In the genomic region with DNA sequence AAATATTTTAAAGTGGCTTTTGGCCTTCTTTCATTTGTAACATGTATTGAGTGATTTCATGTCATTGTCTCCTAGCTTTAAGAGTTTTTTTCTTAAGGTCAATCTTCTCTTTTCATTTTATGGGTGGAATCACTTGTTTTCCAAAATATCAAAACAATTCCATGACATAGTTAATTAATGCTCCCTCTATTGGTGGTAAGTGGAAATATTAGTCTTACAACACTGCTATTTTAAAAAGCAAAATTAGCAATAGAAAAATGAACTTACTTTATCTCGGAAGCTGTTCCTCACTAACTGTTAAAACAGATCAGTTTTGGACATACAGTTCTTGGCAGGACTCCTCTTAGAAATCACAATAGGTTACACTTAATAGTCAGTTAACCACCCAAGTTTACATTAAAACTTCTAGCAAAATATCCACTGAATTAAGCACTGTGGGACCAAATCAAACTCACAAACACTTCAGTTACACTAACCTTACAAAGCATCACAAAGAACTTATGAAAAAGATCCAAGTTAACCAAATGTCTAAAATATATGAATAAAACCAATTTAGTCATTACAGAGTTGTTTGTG, we compare ENCODE assay signal across 11 cellular contexts. TPM values are rescaled to one million over a fixed set of nuclear protein-coding genes. Genes with fewer than 3 reads are reported as not detected.
A peak's percentile ranks its signal among the peaks of the same experiment; 100 is the strongest.
DNase-seq lines count a peak whose midpoint lies in the region; ATAC-seq and TF ChIP-seq lines count a peak whose summit lies in the region.
"Had no signal": no experiment of that assay in that cellular context is flagged by ENCODE, and none has a peak within 500 bp of the region (broad histone marks: within the 10 kb centered on the region; RNA-seq: fewer than 3 reads in every experiment).

No MANE protein-coding gene starts in this region.

- no peaks in the 10 kb centered on the region for H3K9me2 ChIP-seq in PC-3 (replicated peaks; ENCODE audit: low read length)

- DNase-seq in activated CD8-positive, alpha-beta T cell treated with anti-CD3 and anti-CD28 coated beads for 36 hours = no peak
- no peak for DNase-seq in activated CD8-positive, alpha-beta T cell treated with anti-CD3 and anti-CD28 coated beads, Interleukin-2, amount 10 ng/mL, durations not matched to agents 7 days and 5 days
- DNase-seq in PC-3 = no peak
- no peak for DNase-seq in esophagus muscularis mucosa (ENCODE audit: extremely low spot score)
- no peak for DNase-seq in stimulated activated naive B cell treated with anti-CD40 and anti-IgM and Interleukin-4, amounts not matched to agents 10 μg/mL and 1 μg/mL and 100 μg/mL, for 72 hours
- no peak for DNase-seq in NCI-H1048 (lab: John Stamatoyannopoulos, UW)
- no peak for DNase-seq in uterus
- DNase-seq: NCI-H1930 had no signal

- no peak overlapping the region for H2AFZ ChIP-seq in PC-3 (ENCODE audit: low read length)

- H3K9me3 ChIP-seq in PC-3 (ENCODE audit: low read length) = no peaks in the 10 kb centered on the region
- H3K9me3 ChIP-seq in esophagus muscularis mucosa = no peaks in the 10 kb centered on the region
- no peaks in the 10 kb centered on the region for H3K9me3 ChIP-seq in uterus

- H3K4me2 ChIP-seq in PC-3 (ENCODE audit: low read length) = no peak overlapping the region

- peaks cover 59% of the 10 kb centered on the region for H3K4me1 Mint-ChIP-seq in activated CD8-positive, alpha-beta T cell treated with anti-CD3 and anti-CD28 coated beads for 36 hours (ENCODE audit: low read depth)
- H3K4me1 Mint-ChIP-seq in activated CD8-positive, alpha-beta T cell treated with anti-CD3 and anti-CD28 coated beads, Interleukin-2, amount 10 ng/mL, durations not matched to agents 7 days and 5 days (ENCODE audit: low read depth) = peaks cover 48% of the 10 kb centered on the region
- peaks cover 9 to 44% of the 10 kb centered on the region in 2 donors for H3K4me1 Mint-ChIP-seq in stimulated activated naive B cell treated with anti-CD40 and anti-IgM and Interleukin-4, amounts not matched to agents 10 μg/mL and 1 μg/mL and 100 μg/mL, for 72 hours

- no peaks in the 10 kb centered on the region for H3K79me2 ChIP-seq in PC-3 (ENCODE audit: low read length)

- no peak overlapping the region for H3K4me3 Mint-ChIP-seq in activated CD8-positive, alpha-beta T cell treated with anti-CD3 and anti-CD28 coated beads for 36 hours
- H3K4me3 Mint-ChIP-seq in activated CD8-positive, alpha-beta T cell treated with anti-CD3 and anti-CD28 coated beads, Interleukin-2, amount 10 ng/mL, durations not matched to agents 7 days and 5 days = no peak overlapping the region
- no peak overlapping the region for H3K4me3 Mint-ChIP-seq in stimulated activated naive B cell treated with anti-CD40 and anti-IgM and Interleukin-4, amounts not matched to agents 10 μg/mL and 1 μg/mL and 100 μg/mL, for 72 hours

- 89% methylated on average over 1 of the region's 1 CpG for WGBS in esophagus muscularis mucosa

- H3K9me3 Mint-ChIP-seq in activated CD8-positive, alpha-beta T cell treated with anti-CD3 and anti-CD28 coated beads for 36 hours = peaks cover 4% of the 10 kb centered on the region
- H3K9me3 Mint-ChIP-seq in activated CD8-positive, alpha-beta T cell treated with anti-CD3 and anti-CD28 coated beads, Interleukin-2, amount 10 ng/mL, durations not matched to agents 7 days and 5 days (ENCODE audit: insufficient read depth) = peaks cover 9% of the 10 kb centered on the region
- no peaks in the 10 kb centered on the region for H3K9me3 Mint-ChIP-seq in stimulated activated naive B cell treated with anti-CD40 and anti-IgM and Interleukin-4, amounts not matched to agents 10 μg/mL and 1 μg/mL and 100 μg/mL, for 72 hours

- no peak overlapping the region for H3K4me3 ChIP-seq in PC-3 (ENCODE audit: low read length)
- no peak overlapping the region for H3K4me3 ChIP-seq in esophagus muscularis mucosa
- H3K4me3 ChIP-seq in uterus = no peak overlapping the region
- H3K4me3 ChIP-seq: skin epidermis had no signal

- peak; percentile 66 for TF ChIP-seq CTCF in activated CD8-positive, alpha-beta T cell treated with anti-CD3 and anti-CD28 coated beads for 36 hours (IDR thresholded peaks at IDR 0.05)
- TF ChIP-seq CTCF in PC-3 (conservative IDR thresholded peaks at IDR 0.05; ENCODE audit: low read depth, low read length) (peak; percentile 69), esophagus muscularis mucosa (IDR thresholded peaks at IDR 0.05) (peak; percentile 20 to 45 (median 28)), uterus (IDR thresholded peaks at IDR 0.05) (peak in 2 of 4 experiments; percentile 11 to 26)

- TF ChIP-seq POLR2A in esophagus muscularis mucosa (IDR thresholded peaks at IDR 0.05; ENCODE audit: low read depth) = no peak
- TF ChIP-seq POLR2A in uterus (IDR thresholded peaks at IDR 0.05) = no peak

- H3F3A ChIP-seq in PC-3 (ENCODE audit: low read length, unreplicated experiment) = no peaks in the 10 kb centered on the region

- intact Hi-C loops in activated CD8-positive, alpha-beta T cell treated with anti-CD3 and anti-CD28 coated beads for 36 hours (cut with micrococcal nuclease) = no loop called here
- intact Hi-C loops in PC-3 (cut with micrococcal nuclease) = loop anchor here (2.0 kb wide), 1 partner anchor 183 kb away; no protein-coding TSS in a partner anchor
- intact Hi-C loops in esophagus muscularis mucosa (cut with DNase I) = no loop called here
- intact Hi-C loops in uterus (cut with DNase I; ENCODE audit: low total_unique reads) = no loop called here

- H3K27ac ChIP-seq in PC-3 (ENCODE audit: low read length) = no peak overlapping the region
- no peak overlapping the region for H3K27ac ChIP-seq in esophagus muscularis mucosa (replicated peaks in 1 of 4)
- no peak overlapping the region for H3K27ac ChIP-seq in uterus

- no peaks in the 10 kb centered on the region for H3K36me3 ChIP-seq in PC-3 (ENCODE audit: low read depth, low read length)
- H3K36me3 ChIP-seq in esophagus muscularis mucosa = peaks cover 12 to 31% (median 18%) of the 10 kb centered on the region in 4 donors
- H3K36me3 ChIP-seq in uterus = no peaks in the 10 kb centered on the region

- H3K4me1 ChIP-seq in PC-3 (ENCODE audit: insufficient read depth, low read length) (no peaks in the 10 kb centered on the region), esophagus muscularis mucosa (peaks cover 0 to 6% (median 0%) of the 10 kb centered on the region in 4 donors), uterus (no peaks in the 10 kb centered on the region)

- no peak for TF ChIP-seq EP300 in esophagus muscularis mucosa (IDR thresholded peaks at IDR 0.05)

- CTCF ChIA-PET in activated CD8-positive, alpha-beta T cell treated with anti-CD3 and anti-CD28 coated beads for 36 hours (lab: Charles Lee) = interaction anchor here (0.9 to 2.7 kb wide), 13 partner anchors 8 to 183 kb away, joined by 3 to 15 read pairs (median 6); a partner anchor contains a TSS
- CTCF ChIA-PET in activated CD8-positive, alpha-beta T cell treated with anti-CD3 and anti-CD28 coated beads, Interleukin-2, amount 10 ng/mL, durations not matched to agents 7 days and 5 days (lab: Charles Lee) = interaction anchor here (0.7 to 3.6 kb wide), 11 partner anchors 11 to 315 kb away, joined by 3 to 20 read pairs (median 4); no protein-coding TSS in a partner anchor
- CTCF ChIA-PET in PC-3 (lab: Charles Lee) = no interaction called here

- peaks cover 25% of the 10 kb centered on the region for H3K36me3 Mint-ChIP-seq in activated CD8-positive, alpha-beta T cell treated with anti-CD3 and anti-CD28 coated beads for 36 hours (ENCODE audit: low read depth)
- peaks cover 17% of the 10 kb centered on the region for H3K36me3 Mint-ChIP-seq in activated CD8-positive, alpha-beta T cell treated with anti-CD3 and anti-CD28 coated beads, Interleukin-2, amount 10 ng/mL, durations not matched to agents 7 days and 5 days (ENCODE audit: low read depth)
- peaks cover 2 to 26% of the 10 kb centered on the region in 2 donors for H3K36me3 Mint-ChIP-seq in stimulated activated naive B cell treated with anti-CD40 and anti-IgM and Interleukin-4, amounts not matched to agents 10 μg/mL and 1 μg/mL and 100 μg/mL, for 72 hours

- no peaks in the 10 kb centered on the region for H3K27me3 Mint-ChIP-seq in activated CD8-positive, alpha-beta T cell treated with anti-CD3 and anti-CD28 coated beads for 36 hours
- no peaks in the 10 kb centered on the region for H3K27me3 Mint-ChIP-seq in activated CD8-positive, alpha-beta T cell treated with anti-CD3 and anti-CD28 coated beads, Interleukin-2, amount 10 ng/mL, durations not matched to agents 7 days and 5 days (ENCODE audit: low read depth)
- H3K27me3 Mint-ChIP-seq in stimulated activated naive B cell treated with anti-CD40 and anti-IgM and Interleukin-4, amounts not matched to agents 10 μg/mL and 1 μg/mL and 100 μg/mL, for 72 hours = no peaks in the 10 kb centered on the region

- ATAC-seq in activated CD8-positive, alpha-beta T cell treated with anti-CD3 and anti-CD28 coated beads for 36 hours = no peak
- ATAC-seq in activated CD8-positive, alpha-beta T cell treated with anti-CD3 and anti-CD28 coated beads, Interleukin-2, amount 10 ng/mL, durations not matched to agents 7 days and 5 days = no peak
- ATAC-seq in PC-3 (no peak), HG02973 (IDR thresholded peaks at IDR 0.05; ENCODE audit: unreplicated experiment) (no peak)
- no peak for ATAC-seq in stimulated activated naive B cell treated with anti-CD40 and anti-IgM and Interleukin-4, amounts not matched to agents 10 μg/mL and 1 μg/mL and 100 μg/mL, for 72 hours (replicated peaks)

- no peak overlapping the region for H3K9ac ChIP-seq in PC-3 (ENCODE audit: low read length)

- peak overlapping the region; percentile 97 for H3K27ac Mint-ChIP-seq in activated CD8-positive, alpha-beta T cell treated with anti-CD3 and anti-CD28 coated beads for 36 hours
- no peak overlapping the region for H3K27ac Mint-ChIP-seq in activated CD8-positive, alpha-beta T cell treated with anti-CD3 and anti-CD28 coated beads, Interleukin-2, amount 10 ng/mL, durations not matched to agents 7 days and 5 days
- peak overlapping the region; percentile 47 for H3K27ac Mint-ChIP-seq in stimulated activated naive B cell treated with anti-CD40 and anti-IgM and Interleukin-4, amounts not matched to agents 10 μg/mL and 1 μg/mL and 100 μg/mL, for 72 hours

- no peaks in the 10 kb centered on the region for H4K20me1 ChIP-seq in PC-3 (ENCODE audit: low read length)

- H3K27me3 ChIP-seq in PC-3 (ENCODE audit: low read length) (no peaks in the 10 kb centered on the region), esophagus muscularis mucosa (no peaks in the 10 kb centered on the region), uterus (no peaks in the 10 kb centered on the region)

- BruUV-seq in PC-3 (replicated peaks; lab: Mats Ljungman, UMichigan) = no TSS peak

- POLR2A ChIA-PET in activated CD8-positive, alpha-beta T cell treated with anti-CD3 and anti-CD28 coated beads for 36 hours (lab: Charles Lee) = no interaction called here
- POLR2A ChIA-PET in activated CD8-positive, alpha-beta T cell treated with anti-CD3 and anti-CD28 coated beads, Interleukin-2, amount 10 ng/mL, durations not matched to agents 7 days and 5 days (lab: Charles Lee) = interaction anchor here (0.8 kb wide), 1 partner anchor 38 kb away, joined by 3 read pairs; no protein-coding TSS in a partner anchor
- POLR2A ChIA-PET in PC-3 (lab: Charles Lee; ENCODE audit: unreplicated experiment) = no interaction called here

RNA-seq across cellular contexts. Expression of a gene that starts 42.4 kb away (rescaled TPM):
- total RNA-seq in activated CD8-positive, alpha-beta T cell treated with anti-CD3 and anti-CD28 coated beads for 36 hours = 10 to 100 TPM; 72.8 to 73.5 TPM
- 10 to 100 TPM; 17.3 to 22.1 TPM for total RNA-seq in activated CD8-positive, alpha-beta T cell treated with anti-CD3 and anti-CD28 coated beads, Interleukin-2, amount 10 ng/mL, durations not matched to agents 7 days and 5 days
- total RNA-seq in PC-3 (2014; rRNA removed) (not detected in 2 replicates), esophagus muscularis mucosa (under 1 TPM in 1 of 4 donors, not detected in 3; 0.33 TPM), uterus (under 1 TPM in 2 of 4 donors, not detected in 2; 0.12 to 0.28 TPM)
- total RNA-seq: glomerular endothelial cell had no signal

Comparison
In these comparisons a context has a peak if more than half of its experiments do, and no peak if none do; other contexts are left out.
1. RNA of a gene that starts 42.4 kb away (total RNA-seq): 72.8 to 73.5 TPM in activated CD8-positive, alpha-beta T cell treated with anti-CD3 and anti-CD28 coated beads for 36 hours and 17.3 to 22.1 TPM in activated CD8-positive, alpha-beta T cell treated with anti-CD3 and anti-CD28 coated beads, Interleukin-2, amount 10 ng/mL, durations not matched to agents 7 days and 5 days; 0.12 to 0.28 TPM in uterus, 0.33 TPM in esophagus muscularis mucosa and not detected in PC-3; every median in the first group is over 10 times any median in the second.